1 cellular context compared by ENCODE assay signal in the genomic region with DNA sequence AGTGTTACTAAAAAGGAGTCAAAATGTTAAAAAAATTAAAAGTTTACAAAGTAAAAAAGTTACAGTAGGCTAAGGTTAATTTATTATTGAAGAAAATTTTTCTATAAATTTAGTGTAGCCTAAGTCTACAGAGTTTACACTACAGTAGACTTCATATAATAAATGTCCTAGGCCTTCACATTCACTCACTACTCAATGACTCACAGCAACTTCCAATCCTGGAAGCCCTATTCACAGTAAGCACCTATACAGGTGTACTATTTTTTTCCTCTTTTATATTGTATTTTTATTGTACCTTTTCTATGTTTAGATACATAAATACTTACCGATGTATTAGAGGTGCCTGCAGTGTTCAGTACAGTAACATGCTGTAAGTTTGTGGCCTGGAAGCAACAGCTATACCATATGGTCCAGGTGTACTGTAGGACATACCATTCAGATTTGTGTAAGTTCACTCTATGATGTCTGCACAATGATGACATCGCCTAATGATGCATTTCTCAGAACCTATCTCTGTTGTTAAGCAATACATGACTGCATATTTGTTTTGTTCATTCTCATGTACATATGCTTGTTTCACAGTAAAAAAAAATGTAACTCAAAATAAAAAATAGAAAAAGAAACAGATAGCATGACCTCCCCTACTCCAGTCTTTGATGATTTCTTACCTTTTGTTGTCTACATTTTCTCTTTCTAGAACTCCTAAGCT.
TF ChIP-seq lines count a peak whose summit lies in the region.

No MANE protein-coding gene starts in this region.

TF ChIP-seq in K562, 482 proteins besides CTCF, POLR2A, EP300 and RAD21:
- TF ChIP-seq BCOR (IDR thresholded peaks at IDR 0.05) (no peak), EP400 (IDR thresholded peaks at IDR 0.05) (no peak), CEBPG (CRISPR knock-in tag; IDR thresholded peaks at IDR 0.05) (no peak), CEBPG (tag; conservative IDR thresholded peaks at IDR 0.05 in 1 of 2, IDR thresholded peaks at IDR 0.05 in 1 of 2) (peak; percentile 30 to 80; a peak in 2 of 4 replicates), CBFB (CRISPR knock-in tag; IDR thresholded peaks at IDR 0.05) (no peak), CEBPB (tag; IDR thresholded peaks at IDR 0.05) (peak; percentile 61)
- TF ChIP-seq, protein P1, sequence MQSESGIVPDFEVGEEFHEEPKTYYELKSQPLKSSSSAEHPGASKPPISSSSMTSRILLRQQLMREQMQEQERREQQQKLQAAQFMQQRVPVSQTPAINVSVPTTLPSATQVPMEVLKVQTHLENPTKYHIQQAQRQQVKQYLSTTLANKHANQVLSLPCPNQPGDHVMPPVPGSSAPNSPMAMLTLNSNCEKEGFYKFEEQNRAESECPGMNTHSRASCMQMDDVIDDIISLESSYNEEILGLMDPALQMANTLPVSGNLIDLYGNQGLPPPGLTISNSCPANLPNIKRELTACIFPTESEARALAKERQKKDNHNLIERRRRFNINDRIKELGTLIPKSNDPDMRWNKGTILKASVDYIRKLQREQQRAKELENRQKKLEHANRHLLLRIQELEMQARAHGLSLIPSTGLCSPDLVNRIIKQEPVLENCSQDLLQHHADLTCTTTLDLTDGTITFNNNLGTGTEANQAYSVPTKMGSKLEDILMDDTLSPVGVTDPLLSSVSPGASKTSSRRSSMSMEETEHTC (IDR thresholded peaks at IDR 0.05) = no peak
- TF ChIP-seq, protein P2, sequence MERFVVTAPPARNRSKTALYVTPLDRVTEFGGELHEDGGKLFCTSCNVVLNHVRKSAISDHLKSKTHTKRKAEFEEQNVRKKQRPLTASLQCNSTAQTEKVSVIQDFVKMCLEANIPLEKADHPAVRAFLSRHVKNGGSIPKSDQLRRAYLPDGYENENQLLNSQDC (CRISPR knock-in tag; IDR thresholded peaks at IDR 0.05) = no peak
- TF ChIP-seq, protein P3, sequence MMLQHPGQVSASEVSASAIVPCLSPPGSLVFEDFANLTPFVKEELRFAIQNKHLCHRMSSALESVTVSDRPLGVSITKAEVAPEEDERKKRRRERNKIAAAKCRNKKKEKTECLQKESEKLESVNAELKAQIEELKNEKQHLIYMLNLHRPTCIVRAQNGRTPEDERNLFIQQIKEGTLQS (IDR thresholded peaks at IDR 0.05) = peak; percentile 60; the same call in 1 of the 2 replicates
- TF ChIP-seq, protein P3 (CRISPR knock-in tag; conservative IDR thresholded peaks at IDR 0.05) = no peak
